In the genomic region with DNA sequence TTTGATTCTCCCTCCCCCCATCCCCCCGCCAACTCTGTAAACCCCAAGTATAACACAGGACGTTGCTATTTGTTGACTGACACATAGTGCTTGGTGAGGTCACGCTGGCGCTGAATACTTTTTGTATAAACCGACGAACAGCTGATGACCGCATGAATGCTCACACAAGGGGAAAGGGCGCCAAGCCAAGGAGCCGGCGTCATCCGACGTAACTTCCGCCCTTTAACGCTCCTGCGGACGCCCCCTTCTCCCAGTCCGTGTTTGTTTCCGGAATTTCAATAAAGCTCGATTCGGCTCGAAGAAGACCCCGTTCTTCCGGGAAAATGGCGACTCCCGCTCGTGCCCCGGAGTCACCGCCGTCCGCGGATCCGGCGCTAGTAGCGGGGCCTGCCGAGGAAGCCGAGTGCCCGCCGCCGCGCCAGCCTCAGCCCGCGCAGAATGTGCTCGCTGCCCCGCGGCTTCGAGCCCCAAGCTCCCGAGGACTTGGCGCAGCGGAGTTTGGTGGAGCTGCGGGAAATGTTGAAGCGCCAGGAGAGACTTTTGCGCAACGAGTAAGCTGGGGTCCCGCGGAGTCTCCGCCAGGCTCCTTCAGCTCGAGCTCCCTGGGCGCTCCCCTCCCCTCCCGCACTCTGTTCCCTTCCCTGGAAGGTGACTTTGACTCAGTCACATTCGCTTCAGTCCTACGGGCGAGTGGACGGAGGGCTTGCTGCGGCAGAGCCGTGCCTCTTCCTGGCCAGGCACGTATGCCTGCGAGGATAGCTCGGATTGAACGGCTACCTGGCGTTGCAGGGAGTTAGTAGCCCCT, we compare ENCODE assay signal across 1 cellular context.
TF ChIP-seq lines count a peak whose summit lies in the region.

A gene (plus strand): TSS at position 310 of the 805 bp plus-strand sequence. CDS start 129 bp downstream, at position 439.

TF ChIP-seq in K562, 482 proteins besides CTCF, POLR2A, EP300 and RAD21 (continued from another document and continues in another):
- TF ChIP-seq, protein P1, sequence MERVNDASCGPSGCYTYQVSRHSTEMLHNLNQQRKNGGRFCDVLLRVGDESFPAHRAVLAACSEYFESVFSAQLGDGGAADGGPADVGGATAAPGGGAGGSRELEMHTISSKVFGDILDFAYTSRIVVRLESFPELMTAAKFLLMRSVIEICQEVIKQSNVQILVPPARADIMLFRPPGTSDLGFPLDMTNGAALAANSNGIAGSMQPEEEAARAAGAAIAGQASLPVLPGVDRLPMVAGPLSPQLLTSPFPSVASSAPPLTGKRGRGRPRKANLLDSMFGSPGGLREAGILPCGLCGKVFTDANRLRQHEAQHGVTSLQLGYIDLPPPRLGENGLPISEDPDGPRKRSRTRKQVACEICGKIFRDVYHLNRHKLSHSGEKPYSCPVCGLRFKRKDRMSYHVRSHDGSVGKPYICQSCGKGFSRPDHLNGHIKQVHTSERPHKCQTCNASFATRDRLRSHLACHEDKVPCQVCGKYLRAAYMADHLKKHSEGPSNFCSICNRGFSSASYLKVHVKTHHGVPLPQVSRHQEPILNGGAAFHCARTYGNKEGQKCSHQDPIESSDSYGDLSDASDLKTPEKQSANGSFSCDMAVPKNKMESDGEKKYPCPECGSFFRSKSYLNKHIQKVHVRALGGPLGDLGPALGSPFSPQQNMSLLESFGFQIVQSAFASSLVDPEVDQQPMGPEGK (CRISPR knock-in tag; IDR thresholded peaks at IDR 0.05; ENCODE audit: borderline replicate concordance), result no peak
- TF ChIP-seq, protein P2, sequence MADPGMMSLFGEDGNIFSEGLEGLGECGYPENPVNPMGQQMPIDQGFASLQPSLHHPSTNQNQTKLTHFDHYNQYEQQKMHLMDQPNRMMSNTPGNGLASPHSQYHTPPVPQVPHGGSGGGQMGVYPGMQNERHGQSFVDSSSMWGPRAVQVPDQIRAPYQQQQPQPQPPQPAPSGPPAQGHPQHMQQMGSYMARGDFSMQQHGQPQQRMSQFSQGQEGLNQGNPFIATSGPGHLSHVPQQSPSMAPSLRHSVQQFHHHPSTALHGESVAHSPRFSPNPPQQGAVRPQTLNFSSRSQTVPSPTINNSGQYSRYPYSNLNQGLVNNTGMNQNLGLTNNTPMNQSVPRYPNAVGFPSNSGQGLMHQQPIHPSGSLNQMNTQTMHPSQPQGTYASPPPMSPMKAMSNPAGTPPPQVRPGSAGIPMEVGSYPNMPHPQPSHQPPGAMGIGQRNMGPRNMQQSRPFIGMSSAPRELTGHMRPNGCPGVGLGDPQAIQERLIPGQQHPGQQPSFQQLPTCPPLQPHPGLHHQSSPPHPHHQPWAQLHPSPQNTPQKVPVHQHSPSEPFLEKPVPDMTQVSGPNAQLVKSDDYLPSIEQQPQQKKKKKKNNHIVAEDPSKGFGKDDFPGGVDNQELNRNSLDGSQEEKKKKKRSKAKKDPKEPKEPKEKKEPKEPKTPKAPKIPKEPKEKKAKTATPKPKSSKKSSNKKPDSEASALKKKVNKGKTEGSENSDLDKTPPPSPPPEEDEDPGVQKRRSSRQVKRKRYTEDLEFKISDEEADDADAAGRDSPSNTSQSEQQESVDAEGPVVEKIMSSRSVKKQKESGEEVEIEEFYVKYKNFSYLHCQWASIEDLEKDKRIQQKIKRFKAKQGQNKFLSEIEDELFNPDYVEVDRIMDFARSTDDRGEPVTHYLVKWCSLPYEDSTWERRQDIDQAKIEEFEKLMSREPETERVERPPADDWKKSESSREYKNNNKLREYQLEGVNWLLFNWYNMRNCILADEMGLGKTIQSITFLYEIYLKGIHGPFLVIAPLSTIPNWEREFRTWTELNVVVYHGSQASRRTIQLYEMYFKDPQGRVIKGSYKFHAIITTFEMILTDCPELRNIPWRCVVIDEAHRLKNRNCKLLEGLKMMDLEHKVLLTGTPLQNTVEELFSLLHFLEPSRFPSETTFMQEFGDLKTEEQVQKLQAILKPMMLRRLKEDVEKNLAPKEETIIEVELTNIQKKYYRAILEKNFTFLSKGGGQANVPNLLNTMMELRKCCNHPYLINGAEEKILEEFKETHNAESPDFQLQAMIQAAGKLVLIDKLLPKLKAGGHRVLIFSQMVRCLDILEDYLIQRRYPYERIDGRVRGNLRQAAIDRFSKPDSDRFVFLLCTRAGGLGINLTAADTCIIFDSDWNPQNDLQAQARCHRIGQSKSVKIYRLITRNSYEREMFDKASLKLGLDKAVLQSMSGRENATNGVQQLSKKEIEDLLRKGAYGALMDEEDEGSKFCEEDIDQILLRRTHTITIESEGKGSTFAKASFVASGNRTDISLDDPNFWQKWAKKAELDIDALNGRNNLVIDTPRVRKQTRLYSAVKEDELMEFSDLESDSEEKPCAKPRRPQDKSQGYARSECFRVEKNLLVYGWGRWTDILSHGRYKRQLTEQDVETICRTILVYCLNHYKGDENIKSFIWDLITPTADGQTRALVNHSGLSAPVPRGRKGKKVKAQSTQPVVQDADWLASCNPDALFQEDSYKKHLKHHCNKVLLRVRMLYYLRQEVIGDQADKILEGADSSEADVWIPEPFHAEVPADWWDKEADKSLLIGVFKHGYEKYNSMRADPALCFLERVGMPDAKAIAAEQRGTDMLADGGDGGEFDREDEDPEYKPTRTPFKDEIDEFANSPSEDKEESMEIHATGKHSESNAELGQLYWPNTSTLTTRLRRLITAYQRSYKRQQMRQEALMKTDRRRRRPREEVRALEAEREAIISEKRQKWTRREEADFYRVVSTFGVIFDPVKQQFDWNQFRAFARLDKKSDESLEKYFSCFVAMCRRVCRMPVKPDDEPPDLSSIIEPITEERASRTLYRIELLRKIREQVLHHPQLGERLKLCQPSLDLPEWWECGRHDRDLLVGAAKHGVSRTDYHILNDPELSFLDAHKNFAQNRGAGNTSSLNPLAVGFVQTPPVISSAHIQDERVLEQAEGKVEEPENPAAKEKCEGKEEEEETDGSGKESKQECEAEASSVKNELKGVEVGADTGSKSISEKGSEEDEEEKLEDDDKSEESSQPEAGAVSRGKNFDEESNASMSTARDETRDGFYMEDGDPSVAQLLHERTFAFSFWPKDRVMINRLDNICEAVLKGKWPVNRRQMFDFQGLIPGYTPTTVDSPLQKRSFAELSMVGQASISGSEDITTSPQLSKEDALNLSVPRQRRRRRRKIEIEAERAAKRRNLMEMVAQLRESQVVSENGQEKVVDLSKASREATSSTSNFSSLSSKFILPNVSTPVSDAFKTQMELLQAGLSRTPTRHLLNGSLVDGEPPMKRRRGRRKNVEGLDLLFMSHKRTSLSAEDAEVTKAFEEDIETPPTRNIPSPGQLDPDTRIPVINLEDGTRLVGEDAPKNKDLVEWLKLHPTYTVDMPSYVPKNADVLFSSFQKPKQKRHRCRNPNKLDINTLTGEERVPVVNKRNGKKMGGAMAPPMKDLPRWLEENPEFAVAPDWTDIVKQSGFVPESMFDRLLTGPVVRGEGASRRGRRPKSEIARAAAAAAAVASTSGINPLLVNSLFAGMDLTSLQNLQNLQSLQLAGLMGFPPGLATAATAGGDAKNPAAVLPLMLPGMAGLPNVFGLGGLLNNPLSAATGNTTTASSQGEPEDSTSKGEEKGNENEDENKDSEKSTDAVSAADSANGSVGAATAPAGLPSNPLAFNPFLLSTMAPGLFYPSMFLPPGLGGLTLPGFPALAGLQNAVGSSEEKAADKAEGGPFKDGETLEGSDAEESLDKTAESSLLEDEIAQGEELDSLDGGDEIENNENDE (IDR thresholded peaks at IDR 0.05; ENCODE audit: low read depth, low read length), result no peak
- TF ChIP-seq KLF6 (CRISPR knock-in tag; IDR thresholded peaks at IDR 0.05; ENCODE audit: borderline replicate concordance) (0 out of 2 replicates have a peak, but pooled peaks have one; percentile 50), NFIC (IDR thresholded peaks at IDR 0.05) (peak; percentile 91), BHLHE40 (IDR thresholded peaks at IDR 0.05; ENCODE audit: low read length) (peak; percentile 80), CCAR2 (IDR thresholded peaks at IDR 0.05; ENCODE audit: low read depth, low read length) (no peak), C11orf30 (IDR thresholded peaks at IDR 0.05; ENCODE audit: low read depth) (peak; percentile 69), CEBPG (CRISPR knock-in tag; IDR thresholded peaks at IDR 0.05) (peak; percentile 49; the same call in 1 of the 2 replicates), CEBPG (tag; conservative IDR thresholded peaks at IDR 0.05 in 1 of 2, IDR thresholded peaks at IDR 0.05 in 1 of 2) (peak in 1 of 2 experiments; percentile 85; a peak in 2 of 4 replicates), TARDBP (IDR thresholded peaks at IDR 0.05) (0 out of 2 replicates have a peak, but pooled peaks have one; percentile 69), CTBP1 (IDR thresholded peaks at IDR 0.05; ENCODE audit: borderline replicate concordance) (peak; percentile 45; the same call in 1 of the 2 replicates), ZFX (CRISPR knock-in tag; IDR thresholded peaks at IDR 0.05) (peak; percentile 81), CCNT2 (IDR thresholded peaks at IDR 0.05; ENCODE audit: borderline replicate concordance, extremely low read depth, insufficient read length, low read depth, low read length) (peak; percentile 52), HOXB6 (CRISPR knock-in tag; IDR thresholded peaks at IDR 0.05; ENCODE audit: borderline replicate concordance) (no peak), MCM5 (IDR thresholded peaks at IDR 0.05; ENCODE audit: low read depth) (no peak), MEF2D (tag; conservative IDR thresholded peaks at IDR 0.05; ENCODE audit: low read depth) (0 out of 2 replicates have a peak, but pooled peaks have one; percentile 41), ZNF134 (CRISPR knock-in tag; conservative IDR thresholded peaks at IDR 0.05) (no peak; the same call in 1 of the 2 replicates), CBX1 (IDR thresholded peaks at IDR 0.05; ENCODE audit: low read depth) (peak; percentile 80), ELF2 (CRISPR knock-in tag; IDR thresholded peaks at IDR 0.05) (peak; percentile 99), PHF21A (IDR thresholded peaks at IDR 0.05; ENCODE audit: borderline replicate concordance, low read depth) (no peak), RBM14 (IDR thresholded peaks at IDR 0.05; ENCODE audit: borderline replicate concordance, insufficient read depth, low read depth, low read length) (no peak), ZNF263 (CRISPR knock-in tag; IDR thresholded peaks at IDR 0.05; ENCODE audit: borderline replicate concordance) (peak; percentile 43; the same call in 1 of the 2 replicates), BRD4 (IDR thresholded peaks at IDR 0.05) (peak; percentile 82; the same call in 1 of the 2 replicates)
- TF ChIP-seq, protein P3, sequence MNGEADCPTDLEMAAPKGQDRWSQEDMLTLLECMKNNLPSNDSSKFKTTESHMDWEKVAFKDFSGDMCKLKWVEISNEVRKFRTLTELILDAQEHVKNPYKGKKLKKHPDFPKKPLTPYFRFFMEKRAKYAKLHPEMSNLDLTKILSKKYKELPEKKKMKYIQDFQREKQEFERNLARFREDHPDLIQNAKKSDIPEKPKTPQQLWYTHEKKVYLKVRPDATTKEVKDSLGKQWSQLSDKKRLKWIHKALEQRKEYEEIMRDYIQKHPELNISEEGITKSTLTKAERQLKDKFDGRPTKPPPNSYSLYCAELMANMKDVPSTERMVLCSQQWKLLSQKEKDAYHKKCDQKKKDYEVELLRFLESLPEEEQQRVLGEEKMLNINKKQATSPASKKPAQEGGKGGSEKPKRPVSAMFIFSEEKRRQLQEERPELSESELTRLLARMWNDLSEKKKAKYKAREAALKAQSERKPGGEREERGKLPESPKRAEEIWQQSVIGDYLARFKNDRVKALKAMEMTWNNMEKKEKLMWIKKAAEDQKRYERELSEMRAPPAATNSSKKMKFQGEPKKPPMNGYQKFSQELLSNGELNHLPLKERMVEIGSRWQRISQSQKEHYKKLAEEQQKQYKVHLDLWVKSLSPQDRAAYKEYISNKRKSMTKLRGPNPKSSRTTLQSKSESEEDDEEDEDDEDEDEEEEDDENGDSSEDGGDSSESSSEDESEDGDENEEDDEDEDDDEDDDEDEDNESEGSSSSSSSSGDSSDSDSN (IDR thresholded peaks at IDR 0.05; ENCODE audit: borderline replicate concordance in 1 of 2, low read depth in 2 of 2, low read length in 2 of 2), result peak in 1 of 2 experiments; percentile 68; a peak in 1 of 4 replicates
- TF ChIP-seq, protein P4, sequence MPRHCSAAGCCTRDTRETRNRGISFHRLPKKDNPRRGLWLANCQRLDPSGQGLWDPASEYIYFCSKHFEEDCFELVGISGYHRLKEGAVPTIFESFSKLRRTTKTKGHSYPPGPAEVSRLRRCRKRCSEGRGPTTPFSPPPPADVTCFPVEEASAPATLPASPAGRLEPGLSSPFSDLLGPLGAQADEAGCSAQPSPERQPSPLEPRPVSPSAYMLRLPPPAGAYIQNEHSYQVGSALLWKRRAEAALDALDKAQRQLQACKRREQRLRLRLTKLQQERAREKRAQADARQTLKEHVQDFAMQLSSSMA (CRISPR knock-in tag; IDR thresholded peaks at IDR 0.05), result no peak
- TF ChIP-seq, protein P5, sequence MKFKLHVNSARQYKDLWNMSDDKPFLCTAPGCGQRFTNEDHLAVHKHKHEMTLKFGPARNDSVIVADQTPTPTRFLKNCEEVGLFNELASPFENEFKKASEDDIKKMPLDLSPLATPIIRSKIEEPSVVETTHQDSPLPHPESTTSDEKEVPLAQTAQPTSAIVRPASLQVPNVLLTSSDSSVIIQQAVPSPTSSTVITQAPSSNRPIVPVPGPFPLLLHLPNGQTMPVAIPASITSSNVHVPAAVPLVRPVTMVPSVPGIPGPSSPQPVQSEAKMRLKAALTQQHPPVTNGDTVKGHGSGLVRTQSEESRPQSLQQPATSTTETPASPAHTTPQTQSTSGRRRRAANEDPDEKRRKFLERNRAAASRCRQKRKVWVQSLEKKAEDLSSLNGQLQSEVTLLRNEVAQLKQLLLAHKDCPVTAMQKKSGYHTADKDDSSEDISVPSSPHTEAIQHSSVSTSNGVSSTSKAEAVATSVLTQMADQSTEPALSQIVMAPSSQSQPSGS (CRISPR knock-in tag; IDR thresholded peaks at IDR 0.05), result no peak
- TF ChIP-seq, protein P6, sequence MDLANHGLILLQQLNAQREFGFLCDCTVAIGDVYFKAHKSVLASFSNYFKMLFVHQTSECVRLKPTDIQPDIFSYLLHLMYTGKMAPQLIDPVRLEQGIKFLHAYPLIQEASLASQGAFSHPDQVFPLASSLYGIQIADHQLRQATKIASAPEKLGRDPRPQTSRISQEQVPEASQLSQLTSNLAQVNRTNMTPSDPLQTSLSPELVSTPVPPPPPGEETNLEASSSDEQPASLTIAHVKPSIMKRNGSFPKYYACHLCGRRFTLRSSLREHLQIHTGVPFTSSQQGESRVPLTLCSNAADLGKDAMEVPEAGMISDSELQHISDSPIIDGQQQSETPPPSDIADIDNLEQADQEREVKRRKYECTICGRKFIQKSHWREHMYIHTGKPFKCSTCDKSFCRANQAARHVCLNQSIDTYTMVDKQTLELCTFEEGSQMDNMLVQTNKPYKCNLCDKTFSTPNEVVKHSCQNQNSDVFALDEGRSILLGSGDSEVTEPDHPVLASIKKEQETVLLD (IDR thresholded peaks at IDR 0.05), result peak; percentile 32; the same call in 1 of the 2 replicates
- TF ChIP-seq, protein P7, sequence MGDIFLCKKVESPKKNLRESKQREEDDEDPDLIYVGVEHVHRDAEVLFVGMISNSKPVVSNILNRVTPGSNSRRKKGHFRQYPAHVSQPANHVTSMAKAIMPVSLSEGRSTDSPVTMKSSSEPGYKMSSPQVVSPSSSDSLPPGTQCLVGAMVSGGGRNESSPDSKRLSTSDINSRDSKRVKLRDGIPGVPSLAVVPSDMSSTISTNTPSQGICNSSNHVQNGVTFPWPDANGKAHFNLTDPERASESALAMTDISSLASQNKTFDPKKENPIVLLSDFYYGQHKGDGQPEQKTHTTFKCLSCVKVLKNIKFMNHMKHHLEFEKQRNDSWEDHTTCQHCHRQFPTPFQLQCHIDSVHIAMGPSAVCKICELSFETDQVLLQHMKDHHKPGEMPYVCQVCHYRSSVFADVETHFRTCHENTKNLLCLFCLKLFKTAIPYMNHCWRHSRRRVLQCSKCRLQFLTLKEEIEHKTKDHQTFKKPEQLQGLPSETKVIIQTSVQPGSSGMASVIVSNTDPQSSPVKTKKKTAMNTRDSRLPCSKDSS (IDR thresholded peaks at IDR 0.05; ENCODE audit: low read depth, partially characterized antibody), result no peak
